In the genomic region with DNA sequence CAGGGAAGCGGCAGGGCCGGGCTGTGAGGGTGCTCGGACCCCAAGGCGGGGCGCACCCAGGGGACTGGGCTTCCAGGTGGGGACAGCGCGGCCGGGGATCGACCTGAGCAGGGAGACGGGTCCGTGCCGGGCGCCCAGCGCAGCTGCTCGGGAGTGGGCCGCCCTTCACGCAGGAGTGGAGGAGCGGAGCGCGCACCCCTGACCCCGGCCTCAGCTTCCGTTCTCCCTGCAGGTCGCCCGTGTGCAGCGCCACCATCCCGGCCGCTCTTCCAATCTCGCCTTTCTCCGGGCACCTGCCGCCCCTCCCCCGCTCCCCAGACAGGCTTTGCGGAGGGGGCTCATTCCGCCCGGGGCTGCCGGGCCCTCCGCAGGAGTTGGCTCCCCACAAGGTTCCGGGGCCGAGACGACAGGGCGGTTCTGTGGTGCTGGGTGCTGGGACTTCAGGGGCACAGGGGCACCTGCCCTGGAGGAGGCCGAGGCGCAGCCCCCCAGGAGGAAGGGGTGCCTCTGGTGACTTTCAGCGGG, we compare ENCODE assay signal across 9 cellular contexts. TPM values are rescaled to one million over a fixed set of nuclear protein-coding genes. Genes with fewer than 3 reads are reported as not detected.
DNase-seq lines count a peak whose midpoint lies in the region; ATAC-seq and TF ChIP-seq lines count a peak whose summit lies in the region.
"Not testable (repeated sequence)": the region's sequence is repeated elsewhere in the genome, so short reads cannot be mapped to it uniquely, and the experiment has no call there.
"Had no signal": no experiment of that assay in that cellular context is flagged by ENCODE, and none has a peak within 500 bp of the region (broad histone marks: within the 10 kb centered on the region; RNA-seq: fewer than 3 reads in every experiment).

No MANE protein-coding gene starts in this region.

- H2AFZ ChIP-seq in DND-41 (ENCODE audit: low read depth, low read length), result not testable (repeated sequence)

- peak overlapping the region; percentile 37; the same call in 1 of the 2 replicates for H3K9ac ChIP-seq in DND-41 (ENCODE audit: low read depth, low read length)
- H3K9ac ChIP-seq in HUES6 (ENCODE audit: low read length), result not testable (repeated sequence)

- H3K4me1 ChIP-seq in DND-41 (ENCODE audit: insufficient read depth, low read length); HUES6 (ENCODE audit: control insufficient read depth, insufficient read depth, low read length); right cardiac atrium (ENCODE audit: control insufficient read depth, insufficient read depth, low read length); thoracic aorta (ENCODE audit: control insufficient read depth in 1 of 2, low read depth in 2 of 2): not testable (repeated sequence)

- H3K27me3 ChIP-seq in DND-41 (ENCODE audit: insufficient read depth, low read length, poor library complexity) (peaks cover 12% of the 10 kb centered on the region), H7 (ENCODE audit: control insufficient read depth, insufficient read depth, low read length) (peaks cover 16% of the 10 kb centered on the region), HUES6 (ENCODE audit: control insufficient read depth, insufficient read depth, low read length) (peaks cover 30% of the 10 kb centered on the region)
- not testable (repeated sequence) for H3K27me3 ChIP-seq in right cardiac atrium (ENCODE audit: control insufficient read depth, insufficient read depth); thoracic aorta (replicated peaks; ENCODE audit: insufficient read depth)

- intact Hi-C loops in right cardiac atrium (cut with DNase I), result loop anchor here in 2 of 4 donors (5.0 to 10.0 kb wide), 2 partner anchors 88 to 90 kb away; a partner anchor contains a TSS

- H3K9me3 ChIP-seq in DND-41 (ENCODE audit: insufficient read depth, low read length, severe bottlenecking); right cardiac atrium (ENCODE audit: control insufficient read depth, low read length); thoracic aorta: not testable (repeated sequence)
- H3K9me3 ChIP-seq in HUES6 (ENCODE audit: control insufficient read depth, insufficient read depth, low read depth, low read length), result peaks cover 12% of the 10 kb centered on the region

- H3K36me3 Mint-ChIP-seq in T-helper 2 cell treated with Interferon-gamma antibody and Interleukin-4, amounts not matched to agents 5 μg/mL and 100 μg/mL, for 36 hours (ENCODE audit: low read depth), result not testable (repeated sequence)
- peaks cover 26% of the 10 kb centered on the region for H3K36me3 Mint-ChIP-seq in brain
- peaks cover 15% of the 10 kb centered on the region for H3K36me3 Mint-ChIP-seq in neural crest cell (ENCODE audit: low read depth)

- H3K79me2 ChIP-seq in DND-41 (ENCODE audit: insufficient read depth, low read length), result not testable (repeated sequence)

- H3K4me1 Mint-ChIP-seq in T-helper 2 cell treated with Interferon-gamma antibody and Interleukin-4, amounts not matched to agents 5 μg/mL and 100 μg/mL, for 36 hours (ENCODE audit: low read depth); brain; neural crest cell: not testable (repeated sequence)

- peak; percentile 27 for ATAC-seq in DND-41 (ENCODE audit: insufficient read depth, low read depth)
- peak; percentile 9 to 10 for ATAC-seq in right cardiac atrium
- ATAC-seq in thoracic aorta (ENCODE audit: insufficient number of reproducible peaks, low FRiP score, low read depth), result not testable (repeated sequence)

- not testable (repeated sequence) for DNase-seq in DND-41; T-helper 2 cell treated with Interferon-gamma antibody and Interleukin-4, amounts not matched to agents 5 μg/mL and 100 μg/mL, for 36 hours (ENCODE audit: low spot score); neural crest cell (ENCODE audit: low read depth, low spot score); thoracic aorta (ENCODE audit: low spot score)
- DNase-seq in H7 (peak; percentile 20), right cardiac atrium (peak; percentile 36 to 66 (median 65))

- 2% methylated on average over 14 of the region's 43 CpGs for whole genome bisulfite sequencing in right cardiac atrium

- H3K4me2 ChIP-seq in DND-41 (ENCODE audit: insufficient read depth, low read length), result peak overlapping the region; percentile 69

- H3K27ac Mint-ChIP-seq in T-helper 2 cell treated with Interferon-gamma antibody and Interleukin-4, amounts not matched to agents 5 μg/mL and 100 μg/mL, for 36 hours; brain; neural crest cell (ENCODE audit: unreplicated experiment): not testable (repeated sequence)

- not testable (repeated sequence) for TF ChIP-seq CTCF in DND-41 (IDR thresholded peaks at IDR 0.05; ENCODE audit: borderline replicate concordance, extremely low read depth, low read length, poor library complexity, severe bottlenecking); brain (conservative IDR thresholded peaks at IDR 0.05); neural crest cell (conservative IDR thresholded peaks at IDR 0.05); thoracic aorta (IDR thresholded peaks at IDR 0.05)

- H4K20me1 ChIP-seq in DND-41 (ENCODE audit: insufficient read depth, low read length), result not testable (repeated sequence)

- not testable (repeated sequence) for H3K9me3 Mint-ChIP-seq in T-helper 2 cell treated with Interferon-gamma antibody and Interleukin-4, amounts not matched to agents 5 μg/mL and 100 μg/mL, for 36 hours
- H3K9me3 Mint-ChIP-seq in brain (peaks cover 12 to 22% (median 18%) of the 10 kb centered on the region in 5 experiments), neural crest cell (peaks cover 11% of the 10 kb centered on the region)

- H3K4me3 ChIP-seq in DND-41 (ENCODE audit: low read depth in 1 of 2, low read length in 2 of 2), result peak overlapping the region in 1 of 2 experiments; percentile 55; a peak in 1 of 4 replicates
- H3K4me3 ChIP-seq in H7 (ENCODE audit: insufficient read depth, low read depth, low read length), result peak overlapping the region; percentile 49
- peak overlapping the region; percentile 65 for H3K4me3 ChIP-seq in HUES6 (ENCODE audit: low read depth, low read length)
- H3K4me3 ChIP-seq in right cardiac atrium (ENCODE audit: low read length), result peak overlapping the region; percentile 47
- peak overlapping the region; percentile 75 for H3K4me3 ChIP-seq in thoracic aorta

- peaks cover 12% of the 10 kb centered on the region for H3K27me3 Mint-ChIP-seq in T-helper 2 cell treated with Interferon-gamma antibody and Interleukin-4, amounts not matched to agents 5 μg/mL and 100 μg/mL, for 36 hours (ENCODE audit: low read depth)
- not testable (repeated sequence) for H3K27me3 Mint-ChIP-seq in brain
- peaks cover 17% of the 10 kb centered on the region for H3K27me3 Mint-ChIP-seq in neural crest cell (ENCODE audit: low read depth)

- H3K27ac ChIP-seq in DND-41 (ENCODE audit: low read length); HUES6 (ENCODE audit: low read depth, low read length); right cardiac atrium (ENCODE audit: low read length); thoracic aorta: not testable (repeated sequence)

- not testable (repeated sequence) for H3K36me3 ChIP-seq in DND-41 (ENCODE audit: insufficient read depth, low read length); H7 (replicated peaks; ENCODE audit: control insufficient read depth, insufficient read depth, low read length); HUES6 (ENCODE audit: control insufficient read depth, insufficient read depth, low read length); thoracic aorta

- H3K4me3 Mint-ChIP-seq in T-helper 2 cell treated with Interferon-gamma antibody and Interleukin-4, amounts not matched to agents 5 μg/mL and 100 μg/mL, for 36 hours, result peak overlapping the region; percentile 34
- H3K4me3 Mint-ChIP-seq in brain, result peak overlapping the region; percentile 73 to 95 (median 78)
- peak overlapping the region; percentile 70 for H3K4me3 Mint-ChIP-seq in neural crest cell

RNA-seq across cellular contexts. Expression of a gene that starts 0.7 kb away (rescaled TPM):
- 0.07 and 0.33 TPM in 2 replicates for total RNA-seq in H7 (2014; rRNA removed; shearing (Covaris generic))
- polyA plus RNA-seq in brain (ENCODE audit: insufficient read depth, low read depth, low replicate concordance) (5.1 TPM), right cardiac atrium (6.6 TPM)
- total RNA-seq in right cardiac atrium (10 to 100 TPM; 17.0 to 49.2 (median 24.1) TPM), neural crest cell (3.0 and 3.5 TPM in 2 replicates), thoracic aorta (1 to 10 TPM; 1.8 to 8.7 TPM)
- total RNA-seq: RPMI7951 had no signal
